15 cellular contexts compared by ENCODE assay signal in genomic region chr4:41620594-41621256, GRCh38.
A peak's percentile ranks its signal among the peaks of the same experiment; 100 is the strongest.
DNase-seq lines count a peak whose midpoint lies in the region; ATAC-seq lines count a peak whose summit lies in the region.
"Had no signal": no experiment of that assay in that cellular context is flagged by ENCODE, and none has a peak within 500 bp of the region (broad histone marks: within the 10 kb centered on the region; RNA-seq: fewer than 3 reads in every experiment).

No MANE protein-coding gene starts in this region.

- in situ Hi-C loops in G401 (cut with HindIII; ENCODE audit: low sequenced_read_pairs): no loop called here

- no peaks in the 10 kb centered on the region for H3K27me3 Mint-ChIP-seq in activated CD8-positive, alpha-beta T cell treated with anti-CD3 and anti-CD28 coated beads, Interleukin-2, amount 10 ng/mL, durations not matched to agents 7 days and 5 days (ENCODE audit: low read depth)
- H3K27me3 Mint-ChIP-seq: activated naive CD8-positive, alpha-beta T cell treated with anti-CD3 and anti-CD28 coated beads, Interleukin-2, amount 10 ng/mL, durations not matched to agents 7 days and 5 days had no signal

- no peaks in the 10 kb centered on the region for H3K36me3 ChIP-seq in ES-I3 (ENCODE audit: insufficient read depth, low read length)

- CTCF ChIA-PET in activated CD8-positive, alpha-beta T cell treated with anti-CD3 and anti-CD28 coated beads, Interleukin-2, amount 10 ng/mL, durations not matched to agents 7 days and 5 days (lab: Charles Lee): no interaction called here

- H3K27ac Mint-ChIP-seq in activated CD8-positive, alpha-beta T cell treated with anti-CD3 and anti-CD28 coated beads, Interleukin-2, amount 10 ng/mL, durations not matched to agents 7 days and 5 days: no peak overlapping the region
- H3K27ac Mint-ChIP-seq: activated naive CD8-positive, alpha-beta T cell treated with anti-CD3 and anti-CD28 coated beads, Interleukin-2, amount 10 ng/mL, durations not matched to agents 7 days and 5 days; activated T-cell treated with anti-CD3 and anti-CD28 coated beads, Interleukin-2, amount 50 U/mL, for 72 hours; naive B cell had no signal

- DNase-seq in NCI-H1417 (lab: John Stamatoyannopoulos, UW) (peak; percentile 36 to 76 (median 65)), amniotic epithelial cell (ENCODE audit: low read depth) (peak; percentile 54), retina (peak; percentile 39), G401 (ENCODE audit: low spot score) (no peak), activated gamma-delta T cell treated with Interleukin-2 at 50 U/mL for 16 hours (no peak)
- DNase-seq in activated CD8-positive, alpha-beta T cell treated with anti-CD3 and anti-CD28 coated beads, Interleukin-2, amount 10 ng/mL, durations not matched to agents 7 days and 5 days: no peak
- DNase-seq: activated CD4-positive, alpha-beta T cell treated with anti-CD3 and anti-CD28 coated beads, Interleukin-2, amount 50 U/mL, for 1 hour; activated naive CD8-positive, alpha-beta T cell treated with anti-CD3 and anti-CD28 coated beads, Interleukin-2, amount 10 ng/mL, durations not matched to agents 7 days and 5 days; activated T-cell treated with anti-CD3 and anti-CD28 coated beads, Interleukin-2, amount 50 U/mL, for 72 hours; DND-41; lower lobe of right lung; naive B cell; NCI-H2227 treated with DMSO at 0.1 percent for 48 hours; stomach had no signal

- no peaks in the 10 kb centered on the region for H3K4me1 Mint-ChIP-seq in activated CD8-positive, alpha-beta T cell treated with anti-CD3 and anti-CD28 coated beads, Interleukin-2, amount 10 ng/mL, durations not matched to agents 7 days and 5 days (ENCODE audit: low read depth)
- H3K4me1 Mint-ChIP-seq: activated naive CD8-positive, alpha-beta T cell treated with anti-CD3 and anti-CD28 coated beads, Interleukin-2, amount 10 ng/mL, durations not matched to agents 7 days and 5 days; naive B cell had no signal

- no peaks in the 10 kb centered on the region for H3K9me3 ChIP-seq in ES-I3 (ENCODE audit: control insufficient read depth, insufficient read depth, low read length)
- H3K9me3 ChIP-seq: lower lobe of right lung, stomach had no signal

- H3K4me1 ChIP-seq in ES-I3 (ENCODE audit: insufficient read depth, low read length): peaks cover 31% of the 10 kb centered on the region
- H3K4me1 ChIP-seq: lower lobe of right lung, stomach had no signal

- POLR2A ChIA-PET in activated CD8-positive, alpha-beta T cell treated with anti-CD3 and anti-CD28 coated beads, Interleukin-2, amount 10 ng/mL, durations not matched to agents 7 days and 5 days (lab: Charles Lee): no interaction called here

- H3K9me3 Mint-ChIP-seq in activated CD8-positive, alpha-beta T cell treated with anti-CD3 and anti-CD28 coated beads, Interleukin-2, amount 10 ng/mL, durations not matched to agents 7 days and 5 days (ENCODE audit: insufficient read depth): no peaks in the 10 kb centered on the region
- H3K9me3 Mint-ChIP-seq: activated naive CD8-positive, alpha-beta T cell treated with anti-CD3 and anti-CD28 coated beads, Interleukin-2, amount 10 ng/mL, durations not matched to agents 7 days and 5 days; activated T-cell treated with anti-CD3 and anti-CD28 coated beads, Interleukin-2, amount 50 U/mL, for 72 hours had no signal

- 0 out of 2 replicates have a peak overlapping the region, but pooled peaks have one; percentile 11 for H3K9ac ChIP-seq in ES-I3 (ENCODE audit: low read depth, low read length)

- H3K4me3 Mint-ChIP-seq in activated CD8-positive, alpha-beta T cell treated with anti-CD3 and anti-CD28 coated beads, Interleukin-2, amount 10 ng/mL, durations not matched to agents 7 days and 5 days: no peak overlapping the region
- H3K4me3 Mint-ChIP-seq: activated naive CD8-positive, alpha-beta T cell treated with anti-CD3 and anti-CD28 coated beads, Interleukin-2, amount 10 ng/mL, durations not matched to agents 7 days and 5 days; activated T-cell treated with anti-CD3 and anti-CD28 coated beads, Interleukin-2, amount 50 U/mL, for 72 hours; naive B cell had no signal

- no peak for ATAC-seq in activated CD8-positive, alpha-beta T cell treated with anti-CD3 and anti-CD28 coated beads, Interleukin-2, amount 10 ng/mL, durations not matched to agents 7 days and 5 days
- ATAC-seq: activated T-cell treated with anti-CD3 and anti-CD28 coated beads, Interleukin-2, amount 50 U/mL, for 72 hours; lower lobe of right lung had no signal

- H3K36me3 Mint-ChIP-seq in activated CD8-positive, alpha-beta T cell treated with anti-CD3 and anti-CD28 coated beads, Interleukin-2, amount 10 ng/mL, durations not matched to agents 7 days and 5 days (ENCODE audit: low read depth): no peaks in the 10 kb centered on the region
- H3K36me3 Mint-ChIP-seq: activated naive CD8-positive, alpha-beta T cell treated with anti-CD3 and anti-CD28 coated beads, Interleukin-2, amount 10 ng/mL, durations not matched to agents 7 days and 5 days; naive B cell had no signal

Comparison
In these comparisons a context has a peak if more than half of its experiments do, and no peak if none do; other contexts are left out.
1. DNase-seq: peak in NCI-H1417 (3 of 3), amniotic epithelial cell (single experiment) and retina (single experiment); none in G401 (single experiment), activated gamma-delta T cell treated with Interleukin-2 at 50 U/mL for 16 hours (single experiment) and activated CD8-positive, alpha-beta T cell treated with anti-CD3 and anti-CD28 coated beads, Interleukin-2, amount 10 ng/mL, durations not matched to agents 7 days and 5 days (single experiment).